ENCODE assay signal across 1 cellular context in the genomic region with DNA sequence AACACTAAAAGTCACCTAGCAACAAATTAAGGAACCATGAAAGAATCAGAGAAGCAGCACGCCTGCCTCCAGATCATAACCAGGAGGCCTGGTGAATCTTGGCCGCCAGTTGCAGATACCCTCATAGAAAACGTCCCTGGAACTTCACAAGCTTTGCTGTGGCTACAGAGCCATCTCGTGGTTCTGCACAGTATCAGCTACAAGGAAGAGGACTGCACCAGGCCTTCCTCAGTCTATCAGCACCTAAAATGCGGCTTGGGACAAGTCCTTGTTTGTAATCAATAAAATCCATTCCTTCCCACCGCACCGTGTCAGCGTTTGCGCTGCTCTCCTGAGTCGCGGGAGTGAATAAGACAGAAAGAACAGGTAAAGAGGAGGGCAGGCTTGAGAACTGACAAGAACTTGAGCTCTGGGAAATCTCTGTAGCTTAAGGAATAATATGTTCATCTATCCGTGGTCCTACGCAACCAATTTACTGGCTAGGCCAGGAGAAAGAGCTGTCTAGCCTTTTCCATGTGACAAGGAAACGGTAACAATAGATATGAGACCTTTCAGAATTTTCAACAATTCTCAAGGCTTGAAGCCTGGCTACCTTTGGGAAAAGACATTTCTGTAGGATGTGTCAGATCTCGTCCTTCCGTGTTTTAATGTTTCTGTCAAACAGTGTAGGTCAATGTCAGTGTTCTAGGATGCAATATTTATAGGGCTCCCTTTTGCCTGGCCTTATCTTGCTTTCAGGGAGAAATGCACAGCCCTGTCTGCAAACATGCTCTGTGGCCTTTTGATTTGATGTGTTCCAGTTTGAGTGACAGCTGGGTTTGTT.
TF ChIP-seq lines count a peak whose summit lies in the region.

No MANE protein-coding gene starts in this region.

TF ChIP-seq in H1, 55 proteins besides CTCF, POLR2A, EP300 and RAD21 (continued from another document):
- TF ChIP-seq, protein P1, sequence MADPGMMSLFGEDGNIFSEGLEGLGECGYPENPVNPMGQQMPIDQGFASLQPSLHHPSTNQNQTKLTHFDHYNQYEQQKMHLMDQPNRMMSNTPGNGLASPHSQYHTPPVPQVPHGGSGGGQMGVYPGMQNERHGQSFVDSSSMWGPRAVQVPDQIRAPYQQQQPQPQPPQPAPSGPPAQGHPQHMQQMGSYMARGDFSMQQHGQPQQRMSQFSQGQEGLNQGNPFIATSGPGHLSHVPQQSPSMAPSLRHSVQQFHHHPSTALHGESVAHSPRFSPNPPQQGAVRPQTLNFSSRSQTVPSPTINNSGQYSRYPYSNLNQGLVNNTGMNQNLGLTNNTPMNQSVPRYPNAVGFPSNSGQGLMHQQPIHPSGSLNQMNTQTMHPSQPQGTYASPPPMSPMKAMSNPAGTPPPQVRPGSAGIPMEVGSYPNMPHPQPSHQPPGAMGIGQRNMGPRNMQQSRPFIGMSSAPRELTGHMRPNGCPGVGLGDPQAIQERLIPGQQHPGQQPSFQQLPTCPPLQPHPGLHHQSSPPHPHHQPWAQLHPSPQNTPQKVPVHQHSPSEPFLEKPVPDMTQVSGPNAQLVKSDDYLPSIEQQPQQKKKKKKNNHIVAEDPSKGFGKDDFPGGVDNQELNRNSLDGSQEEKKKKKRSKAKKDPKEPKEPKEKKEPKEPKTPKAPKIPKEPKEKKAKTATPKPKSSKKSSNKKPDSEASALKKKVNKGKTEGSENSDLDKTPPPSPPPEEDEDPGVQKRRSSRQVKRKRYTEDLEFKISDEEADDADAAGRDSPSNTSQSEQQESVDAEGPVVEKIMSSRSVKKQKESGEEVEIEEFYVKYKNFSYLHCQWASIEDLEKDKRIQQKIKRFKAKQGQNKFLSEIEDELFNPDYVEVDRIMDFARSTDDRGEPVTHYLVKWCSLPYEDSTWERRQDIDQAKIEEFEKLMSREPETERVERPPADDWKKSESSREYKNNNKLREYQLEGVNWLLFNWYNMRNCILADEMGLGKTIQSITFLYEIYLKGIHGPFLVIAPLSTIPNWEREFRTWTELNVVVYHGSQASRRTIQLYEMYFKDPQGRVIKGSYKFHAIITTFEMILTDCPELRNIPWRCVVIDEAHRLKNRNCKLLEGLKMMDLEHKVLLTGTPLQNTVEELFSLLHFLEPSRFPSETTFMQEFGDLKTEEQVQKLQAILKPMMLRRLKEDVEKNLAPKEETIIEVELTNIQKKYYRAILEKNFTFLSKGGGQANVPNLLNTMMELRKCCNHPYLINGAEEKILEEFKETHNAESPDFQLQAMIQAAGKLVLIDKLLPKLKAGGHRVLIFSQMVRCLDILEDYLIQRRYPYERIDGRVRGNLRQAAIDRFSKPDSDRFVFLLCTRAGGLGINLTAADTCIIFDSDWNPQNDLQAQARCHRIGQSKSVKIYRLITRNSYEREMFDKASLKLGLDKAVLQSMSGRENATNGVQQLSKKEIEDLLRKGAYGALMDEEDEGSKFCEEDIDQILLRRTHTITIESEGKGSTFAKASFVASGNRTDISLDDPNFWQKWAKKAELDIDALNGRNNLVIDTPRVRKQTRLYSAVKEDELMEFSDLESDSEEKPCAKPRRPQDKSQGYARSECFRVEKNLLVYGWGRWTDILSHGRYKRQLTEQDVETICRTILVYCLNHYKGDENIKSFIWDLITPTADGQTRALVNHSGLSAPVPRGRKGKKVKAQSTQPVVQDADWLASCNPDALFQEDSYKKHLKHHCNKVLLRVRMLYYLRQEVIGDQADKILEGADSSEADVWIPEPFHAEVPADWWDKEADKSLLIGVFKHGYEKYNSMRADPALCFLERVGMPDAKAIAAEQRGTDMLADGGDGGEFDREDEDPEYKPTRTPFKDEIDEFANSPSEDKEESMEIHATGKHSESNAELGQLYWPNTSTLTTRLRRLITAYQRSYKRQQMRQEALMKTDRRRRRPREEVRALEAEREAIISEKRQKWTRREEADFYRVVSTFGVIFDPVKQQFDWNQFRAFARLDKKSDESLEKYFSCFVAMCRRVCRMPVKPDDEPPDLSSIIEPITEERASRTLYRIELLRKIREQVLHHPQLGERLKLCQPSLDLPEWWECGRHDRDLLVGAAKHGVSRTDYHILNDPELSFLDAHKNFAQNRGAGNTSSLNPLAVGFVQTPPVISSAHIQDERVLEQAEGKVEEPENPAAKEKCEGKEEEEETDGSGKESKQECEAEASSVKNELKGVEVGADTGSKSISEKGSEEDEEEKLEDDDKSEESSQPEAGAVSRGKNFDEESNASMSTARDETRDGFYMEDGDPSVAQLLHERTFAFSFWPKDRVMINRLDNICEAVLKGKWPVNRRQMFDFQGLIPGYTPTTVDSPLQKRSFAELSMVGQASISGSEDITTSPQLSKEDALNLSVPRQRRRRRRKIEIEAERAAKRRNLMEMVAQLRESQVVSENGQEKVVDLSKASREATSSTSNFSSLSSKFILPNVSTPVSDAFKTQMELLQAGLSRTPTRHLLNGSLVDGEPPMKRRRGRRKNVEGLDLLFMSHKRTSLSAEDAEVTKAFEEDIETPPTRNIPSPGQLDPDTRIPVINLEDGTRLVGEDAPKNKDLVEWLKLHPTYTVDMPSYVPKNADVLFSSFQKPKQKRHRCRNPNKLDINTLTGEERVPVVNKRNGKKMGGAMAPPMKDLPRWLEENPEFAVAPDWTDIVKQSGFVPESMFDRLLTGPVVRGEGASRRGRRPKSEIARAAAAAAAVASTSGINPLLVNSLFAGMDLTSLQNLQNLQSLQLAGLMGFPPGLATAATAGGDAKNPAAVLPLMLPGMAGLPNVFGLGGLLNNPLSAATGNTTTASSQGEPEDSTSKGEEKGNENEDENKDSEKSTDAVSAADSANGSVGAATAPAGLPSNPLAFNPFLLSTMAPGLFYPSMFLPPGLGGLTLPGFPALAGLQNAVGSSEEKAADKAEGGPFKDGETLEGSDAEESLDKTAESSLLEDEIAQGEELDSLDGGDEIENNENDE (IDR thresholded peaks at IDR 0.05; ENCODE audit: insufficient replicate concordance, low read length), result no peak
- TF ChIP-seq GABPA (IDR thresholded peaks at IDR 0.05; ENCODE audit: borderline replicate concordance, insufficient read depth, low read length), result no peak
- TF ChIP-seq CBX5 (IDR thresholded peaks at IDR 0.05; ENCODE audit: low read depth, low read length), result no peak
- no peak for TF ChIP-seq RBBP5 (IDR thresholded peaks at IDR 0.05; ENCODE audit: borderline replicate concordance, low read depth, low read length)
- no peak for TF ChIP-seq FOSL1 (IDR thresholded peaks at IDR 0.05; ENCODE audit: insufficient read depth, low read depth, low read length)
- no peak for TF ChIP-seq CTBP2 (IDR thresholded peaks at IDR 0.05; ENCODE audit: borderline replicate concordance, insufficient read depth, insufficient read length, low read length)
- TF ChIP-seq TBP (IDR thresholded peaks at IDR 0.05; ENCODE audit: low read depth, low read length), result no peak
- TF ChIP-seq SP1 (IDR thresholded peaks at IDR 0.05; ENCODE audit: low read depth, low read length), result no peak
- TF ChIP-seq CEBPB (IDR thresholded peaks at IDR 0.05; ENCODE audit: low read depth, low read length), result no peak
